18 cellular contexts compared by ENCODE assay signal in genomic region chr1:1609822-1610485, GRCh38. TPM values are rescaled to one million over a fixed set of nuclear protein-coding genes. Genes with fewer than 3 reads are reported as not detected.
"Had no signal": no experiment of that assay in that cellular context is flagged by ENCODE, and none has a peak within 500 bp of the region (broad histone marks: within the 10 kb centered on the region; RNA-seq: fewer than 3 reads in every experiment).

No MANE protein-coding gene starts in this region.

- H3K9me3 Mint-ChIP-seq: activated B cell treated with CpG ODN at 0.5 μM for 24 hours; activated CD8-positive, alpha-beta T cell treated with anti-CD3 and anti-CD28 coated beads for 36 hours; activated naive CD4-positive, alpha-beta T cell treated with anti-CD3 and anti-CD28 coated beads, Interleukin-2, amount 50 U/mL, for 24 hours; nephron progenitor cell; stimulated activated naive CD8-positive, alpha-beta T cell treated with anti-CD3 and anti-CD28 coated beads, Interleukin-15, amount 100 ng/mL, for 72 hours had no signal

- ATAC-seq: activated CD8-positive, alpha-beta T cell treated with anti-CD3 and anti-CD28 coated beads for 36 hours; left lobe of liver; sciatic nerve; stimulated activated naive CD8-positive, alpha-beta T cell treated with anti-CD3 and anti-CD28 coated beads, Interleukin-15, amount 100 ng/mL, for 72 hours had no signal

- DNase-seq: activated B cell treated with CpG ODN at 0.5 μM for 24 hours; activated CD4-positive, alpha-beta T cell treated with anti-CD3 and anti-CD28 coated beads for 48 hours; activated CD8-positive, alpha-beta T cell treated with anti-CD3 and anti-CD28 coated beads for 36 hours; activated effector memory CD4-positive, alpha-beta T cell treated with anti-CD3 and anti-CD28 coated beads, Interleukin-2, amount 50 U/mL, for 16 hours; activated T-cell treated with anti-CD3 and anti-CD28 coated beads, Interleukin-2, amount 50 U/mL, for 48 hours; central memory CD4-positive, alpha-beta T cell; cortex of kidney; effector CD8-positive, alpha-beta T cell; foreskin fibroblast; hippocampal formation; nephron progenitor cell; stimulated activated naive CD8-positive, alpha-beta T cell treated with anti-CD3 and anti-CD28 coated beads, Interleukin-15, amount 100 ng/mL, for 72 hours; T-helper 2 cell had no signal

- H3K4me3 ChIP-seq: adrenal gland had no signal

- H3K36me3 ChIP-seq: adrenal gland had no signal

- H3K27ac Mint-ChIP-seq: activated B cell treated with CpG ODN at 0.5 μM for 24 hours; activated CD8-positive, alpha-beta T cell treated with anti-CD3 and anti-CD28 coated beads for 36 hours; activated naive CD4-positive, alpha-beta T cell treated with anti-CD3 and anti-CD28 coated beads, Interleukin-2, amount 50 U/mL, for 24 hours; nephron progenitor cell had no signal

- H3K9me3 ChIP-seq: adrenal gland had no signal

- H3K27me3 Mint-ChIP-seq: activated B cell treated with CpG ODN at 0.5 μM for 24 hours; activated CD8-positive, alpha-beta T cell treated with anti-CD3 and anti-CD28 coated beads for 36 hours; activated naive CD4-positive, alpha-beta T cell treated with anti-CD3 and anti-CD28 coated beads, Interleukin-2, amount 50 U/mL, for 24 hours; stimulated activated naive CD8-positive, alpha-beta T cell treated with anti-CD3 and anti-CD28 coated beads, Interleukin-15, amount 100 ng/mL, for 72 hours had no signal

- H3K4me3 Mint-ChIP-seq: activated B cell treated with CpG ODN at 0.5 μM for 24 hours; activated CD8-positive, alpha-beta T cell treated with anti-CD3 and anti-CD28 coated beads for 36 hours; activated naive CD4-positive, alpha-beta T cell treated with anti-CD3 and anti-CD28 coated beads, Interleukin-2, amount 50 U/mL, for 24 hours; nephron progenitor cell; stimulated activated naive CD8-positive, alpha-beta T cell treated with anti-CD3 and anti-CD28 coated beads, Interleukin-15, amount 100 ng/mL, for 72 hours had no signal

- H3K27me3 ChIP-seq: adrenal gland had no signal

- FAIRE-seq: keratinocyte had no signal

- H3K36me3 Mint-ChIP-seq: activated naive CD4-positive, alpha-beta T cell treated with anti-CD3 and anti-CD28 coated beads, Interleukin-2, amount 50 U/mL, for 24 hours had no signal

RNA-seq across cellular contexts. Expression of gene MMP23B, which starts 22.0 kb away (rescaled TPM):
- polyA plus RNA-seq: keratinocyte had no signal
